In genomic region chr22:37166675-37167066, GRCh38 we compare ENCODE assay signal across 9 cellular contexts. TPM values are rescaled to one million over a fixed set of nuclear protein-coding genes. Genes with fewer than 3 reads are reported as not detected.
DNase-seq lines count a peak whose midpoint lies in the region; ATAC-seq lines count a peak whose summit lies in the region.
"Had no signal": no experiment of that assay in that cellular context is flagged by ENCODE, and none has a peak within 500 bp of the region (broad histone marks: within the 10 kb centered on the region; RNA-seq: fewer than 3 reads in every experiment).

No MANE protein-coding gene starts in this region.

- DNase-seq in NCI-H510A treated with DMSO at 0.1 percent for 48 hours (lab: John Stamatoyannopoulos, UW) (peak; percentile 1), NCI-H510A (lab: John Stamatoyannopoulos, UW) (no peak), NCI-H2227 (lab: John Stamatoyannopoulos, UW; ENCODE audit: unreplicated experiment) (peak; percentile 69), dermis blood vessel endothelial cell (peak; percentile 89), lung microvascular endothelial cell (ENCODE audit: low read depth in 2 of 2) (peak; percentile 80 to 85)
- DNase-seq in activated CD4-positive, alpha-beta T cell treated with anti-CD3 and anti-CD28 coated beads, Interleukin-2, amount 50 U/mL, for 4 hours = peak; percentile 80 to 83
- DNase-seq in stimulated activated CD4-positive, alpha-beta T cell treated with anti-CD3 and anti-CD28 coated beads, TNF-alpha, amount 100 ng/mL, for 48 hours (ENCODE audit: low read depth in 3 of 3) = peak; percentile 70 to 81 (median 73)

- no peak for ATAC-seq in HG03442 (IDR thresholded peaks at IDR 0.05; ENCODE audit: unreplicated experiment)

RNA-seq across cellular contexts. Expression of gene IL2RB, which starts 17.0 kb away (rescaled TPM):
- 0.05 TPM in 1 of 2 replicates, not detected in the other for total RNA-seq in dermis blood vessel endothelial cell
- not detected in 2 replicates for total RNA-seq in lung microvascular endothelial cell

RNA-seq across cellular contexts. Expression of gene C1QTNF6, which starts 21.4 kb away (rescaled TPM):
- 3.1 and 12.5 TPM in 2 replicates for total RNA-seq in dermis blood vessel endothelial cell
- total RNA-seq in lung microvascular endothelial cell = 0.99 and 4.6 TPM in 2 replicates

RNA-seq across cellular contexts. Expression of gene SSTR3, which starts 45.6 kb away (rescaled TPM):
- total RNA-seq in dermis blood vessel endothelial cell (not detected in 2 replicates), lung microvascular endothelial cell (not detected in 2 replicates)
- total RNA-seq: subcutaneous adipose tissue had no signal

RNA-seq across cellular contexts. Expression of gene TMPRSS6, which starts 57.2 kb away (rescaled TPM):
- total RNA-seq in dermis blood vessel endothelial cell (not detected in 2 replicates), lung microvascular endothelial cell (not detected in 2 replicates)
- total RNA-seq: subcutaneous adipose tissue had no signal
